Comparison of ENCODE assay signal across 1 cellular context in genomic region chr12:9724023-9724422, GRCh38.
TF ChIP-seq lines count a peak whose summit lies in the region.

No MANE protein-coding gene starts in this region.

TF ChIP-seq in GM12878, 131 proteins besides CTCF, POLR2A, EP300 and RAD21:
- no peak for TF ChIP-seq TCF7 (IDR thresholded peaks at IDR 0.05; ENCODE audit: borderline replicate concordance)
- TF ChIP-seq CHD2 (IDR thresholded peaks at IDR 0.05; ENCODE audit: borderline replicate concordance, low read depth, low read length), result no peak
- 0 out of 2 replicates have a peak, but pooled peaks have one; percentile 56 for TF ChIP-seq MLLT1 (IDR thresholded peaks at IDR 0.05)
